In the genomic region with DNA sequence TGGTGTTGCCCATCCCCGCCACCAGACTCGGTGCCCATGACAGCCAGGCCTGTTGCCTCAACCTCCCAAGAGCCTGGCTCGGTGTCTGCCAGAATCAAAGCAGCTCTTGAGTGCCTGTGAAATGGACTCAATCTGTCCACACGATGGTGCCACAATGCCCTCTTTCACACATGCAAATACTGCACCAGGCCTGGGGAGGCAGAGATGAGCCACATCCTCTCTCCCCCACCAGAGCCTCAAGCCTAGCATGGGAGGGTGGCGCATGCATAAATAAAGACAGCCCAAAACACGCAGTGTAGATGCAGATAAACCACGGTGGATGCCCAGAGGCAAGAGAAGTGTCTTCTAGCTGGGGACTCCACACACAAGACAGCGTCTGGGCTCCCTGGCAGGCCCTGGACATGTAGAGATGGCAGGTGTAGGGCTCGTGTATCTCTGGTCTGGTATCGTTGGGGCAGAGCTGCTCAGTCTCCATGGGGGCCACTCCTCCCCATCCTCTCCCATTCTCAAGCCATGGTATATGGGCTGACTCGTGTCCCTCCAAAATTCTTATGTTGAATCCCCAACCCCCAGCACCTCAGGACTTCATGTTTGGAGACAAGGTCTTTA, we compare ENCODE assay signal across 8 cellular contexts.
DNase-seq lines count a peak whose midpoint lies in the region; ATAC-seq and TF ChIP-seq lines count a peak whose summit lies in the region.

No MANE protein-coding gene starts in this region.

- no peak overlapping the region for H3K18ac ChIP-seq in H9 (ENCODE audit: insufficient read length, low read depth, low read length)

- H2BK5ac ChIP-seq in H9 (ENCODE audit: insufficient read length, low read length): no peak overlapping the region

- no peaks in the 10 kb centered on the region for H3K79me1 ChIP-seq in H9 (ENCODE audit: insufficient read depth, low read depth, low read length, poor library complexity, severe bottlenecking)

- H4K5ac ChIP-seq in H9 (ENCODE audit: insufficient read length, low read depth, low read length): no peak overlapping the region

- intact Hi-C loops in upper lobe of right lung (cut with DNase I) (no loop called here), ovary (cut with DNase I) (no loop called here)

- H4K91ac ChIP-seq in H9 (ENCODE audit: insufficient read length, low read depth, low read length): no peak overlapping the region

- H4K8ac ChIP-seq in H9 (replicated peaks; ENCODE audit: insufficient read length, low read depth, low read length): no peak overlapping the region

- H2BK20ac ChIP-seq in H9 (ENCODE audit: low read depth, low read length, poor library complexity, severe bottlenecking): no peak overlapping the region

- H3K23ac ChIP-seq in H9 (ENCODE audit: insufficient read length, low read depth, low read length): no peak overlapping the region

- H3K36me3 Mint-ChIP-seq in H9 (ENCODE audit: insufficient read depth in 1 of 3, low read depth in 3 of 3): peaks cover 0 to 9% (median 9%) of the 10 kb centered on the region in 3 experiments; a peak in 4 of 7 replicates
- peaks cover 10% of the 10 kb centered on the region for H3K36me3 Mint-ChIP-seq in central memory CD8-positive, alpha-beta T cell (ENCODE audit: insufficient read depth)

- H3K14ac ChIP-seq in H9 (ENCODE audit: insufficient read depth, low read length): no peak overlapping the region

- no CpG with 5 or more reads among the region's 11 CpGs for WGBS in H9 (ENCODE audit: extremely low coverage, insufficient read length, low lambda C conversion rate)
- 76 to 89% (median 81%) methylated on average over 11 of the region's 11 CpGs for WGBS in ovary, 3 donors

- TF ChIP-seq CTCF in H9 (conservative IDR thresholded peaks at IDR 0.05) (peak; percentile 60), OCI-LY3 (IDR thresholded peaks at IDR 0.05; ENCODE audit: low read depth, low read length) (peak; percentile 52), upper lobe of right lung (IDR thresholded peaks at IDR 0.05) (peak; percentile 27), ovary (IDR thresholded peaks at IDR 0.05) (no peak)

- H3K4me3 ChIP-seq in OCI-LY3 (ENCODE audit: low read length) (no peak overlapping the region), upper lobe of right lung (no peak overlapping the region), ovary (no peak overlapping the region), HAP-1 (no peak overlapping the region)

- no peak overlapping the region for H3K4me3 Mint-ChIP-seq in H9
- peak overlapping the region; percentile 37 for H3K4me3 Mint-ChIP-seq in central memory CD8-positive, alpha-beta T cell

- H2BK15ac ChIP-seq in H9 (ENCODE audit: low read depth, low read length): no peak overlapping the region

- peaks cover 15% of the 10 kb centered on the region in 2 experiments for H3K4me1 Mint-ChIP-seq in H9
- peaks cover 55% of the 10 kb centered on the region for H3K4me1 Mint-ChIP-seq in central memory CD8-positive, alpha-beta T cell

- no peaks in the 10 kb centered on the region for H4K20me1 ChIP-seq in H9 (ENCODE audit: control insufficient read depth, insufficient read depth, insufficient read length)
- H4K20me1 ChIP-seq in OCI-LY3 (ENCODE audit: insufficient read depth, low read length): no peaks in the 10 kb centered on the region

- no peak overlapping the region for H3T11ph ChIP-seq in H9 (ENCODE audit: low read length)

- no peak for TF ChIP-seq EP300 in ovary (IDR thresholded peaks at IDR 0.05)

- H3K27me3 Mint-ChIP-seq in H9 (ENCODE audit: low read depth): peaks cover 3% of the 10 kb centered on the region
- H3K27me3 Mint-ChIP-seq in central memory CD8-positive, alpha-beta T cell: no peaks in the 10 kb centered on the region

- no peaks in the 10 kb centered on the region for H3K27me3 ChIP-seq in H9 (ENCODE audit: insufficient read depth, low read length)
- no peaks in the 10 kb centered on the region for H3K27me3 ChIP-seq in OCI-LY3 (ENCODE audit: low read depth, low read length)
- H3K27me3 ChIP-seq in upper lobe of right lung: no peaks in the 10 kb centered on the region
- no peaks in the 10 kb centered on the region for H3K27me3 ChIP-seq in ovary
- 0 out of 2 replicates have a peak, but pooled peaks cover 3% of the 10 kb centered on the region for H3K27me3 ChIP-seq in HAP-1 (ENCODE audit: low read depth)

- TF ChIP-seq POLR2A in ovary (IDR thresholded peaks at IDR 0.05): no peak

- no peaks in the 10 kb centered on the region for H3K23me2 ChIP-seq in H9 (ENCODE audit: insufficient read length, low read depth, low read length, poor library complexity, severe bottlenecking)

- H3K9ac ChIP-seq in H9 (ENCODE audit: extremely low read depth, insufficient read length, low read length) (no peak overlapping the region), OCI-LY3 (ENCODE audit: low read length) (no peak overlapping the region)

- H3K4me1 ChIP-seq in H9 (ENCODE audit: insufficient read depth, low read length) (no peaks in the 10 kb centered on the region), OCI-LY3 (ENCODE audit: low read length) (no peaks in the 10 kb centered on the region), upper lobe of right lung (no peaks in the 10 kb centered on the region), ovary (ENCODE audit: insufficient read depth) (no peaks in the 10 kb centered on the region), HAP-1 (no peaks in the 10 kb centered on the region)

- peaks cover 6 to 7% of the 10 kb centered on the region in 2 experiments for H3K9me3 Mint-ChIP-seq in H9
- no peaks in the 10 kb centered on the region for H3K9me3 Mint-ChIP-seq in central memory CD8-positive, alpha-beta T cell

- ATAC-seq in GM18511 (IDR thresholded peaks at IDR 0.05; ENCODE audit: unreplicated experiment) (peak; percentile 94), upper lobe of right lung (peak; percentile 42)
- ATAC-seq in central memory CD8-positive, alpha-beta T cell (replicated peaks; ENCODE audit: extremely low read depth, poor library complexity, severe bottlenecking): peak; percentile 100

- no peak overlapping the region for H3K4me2 ChIP-seq in H9 (ENCODE audit: insufficient read depth, insufficient read length, low read length)
- no peak overlapping the region for H3K4me2 ChIP-seq in OCI-LY3 (ENCODE audit: low read length)

- H3K27ac Mint-ChIP-seq in H9: no peak overlapping the region; a peak in 1 of 7 replicates
- peak overlapping the region; percentile 84 for H3K27ac Mint-ChIP-seq in central memory CD8-positive, alpha-beta T cell (ENCODE audit: low read depth)

- H3K79me2 ChIP-seq in H9 (ENCODE audit: insufficient read depth, low read length): no peaks in the 10 kb centered on the region
- no peaks in the 10 kb centered on the region for H3K79me2 ChIP-seq in OCI-LY3 (ENCODE audit: low read length)

- H2BK120ac ChIP-seq in H9 (ENCODE audit: low read depth, low read length, poor library complexity, severe bottlenecking): no peak overlapping the region

- H2BK12ac ChIP-seq in H9 (ENCODE audit: insufficient read length, low read depth, low read length): no peak overlapping the region

- H2AK5ac ChIP-seq in H9 (ENCODE audit: insufficient read length, low read length): no peak overlapping the region

- H3K36me3 ChIP-seq in OCI-LY3 (replicated peaks; ENCODE audit: low read depth, low read length) (no peaks in the 10 kb centered on the region), upper lobe of right lung (no peaks in the 10 kb centered on the region), ovary (no peaks in the 10 kb centered on the region), HAP-1 (replicated peaks) (no peaks in the 10 kb centered on the region)

- peak; percentile 51 for DNase-seq in H9
- peak; percentile 36 to 76 for DNase-seq in central memory CD8-positive, alpha-beta T cell (ENCODE audit: low spot score in 2 of 2)
- no peak for DNase-seq in upper lobe of right lung
- DNase-seq in ovary: no peak
- DNase-seq in HAP-1 (ENCODE audit: low spot score in 2 of 2): no peak
- DNase-seq in kidney tubule cell (ENCODE audit: low spot score): no peak

- no peaks in the 10 kb centered on the region for H3K9me3 ChIP-seq in H9 (ENCODE audit: control insufficient read depth, low read depth, low read length)
- H3K9me3 ChIP-seq in OCI-LY3 (ENCODE audit: insufficient read depth, low read length): no peaks in the 10 kb centered on the region
- H3K9me3 ChIP-seq in upper lobe of right lung: no peaks in the 10 kb centered on the region
- H3K9me3 ChIP-seq in ovary: no peaks in the 10 kb centered on the region
- H3K9me3 ChIP-seq in HAP-1: no peaks in the 10 kb centered on the region

- H3K56ac ChIP-seq in H9 (ENCODE audit: insufficient read length, low read depth, low read length): no peak overlapping the region

- H2AFZ ChIP-seq in H9 (ENCODE audit: low read length): no peak overlapping the region
- no peak overlapping the region for H2AFZ ChIP-seq in OCI-LY3 (ENCODE audit: low read depth, low read length)

- H3K27ac ChIP-seq in H9 (ENCODE audit: insufficient read length, low read depth, low read length) (no peak overlapping the region), OCI-LY3 (ENCODE audit: low read length) (no peak overlapping the region), upper lobe of right lung (no peak overlapping the region), ovary (no peak overlapping the region)

- in situ Hi-C loops in HAP-1 (cut with MboI; ENCODE audit: low sequenced_read_pairs): no loop called here

- no peak overlapping the region for H3K4ac ChIP-seq in H9 (ENCODE audit: low read depth, low read length)

Comparison
In these comparisons a context has a peak if more than half of its experiments do, and no peak if none do; other contexts are left out.
1. ATAC-seq: peak in every context shown above with its lines; median percentile 100 in central memory CD8-positive, alpha-beta T cell; 94 in GM18511; 42 in upper lobe of right lung.
2. DNase-seq: peak in H9 (single experiment) and central memory CD8-positive, alpha-beta T cell (2 of 2); none in upper lobe of right lung (single experiment), ovary (0 of 5), HAP-1 (0 of 2) and kidney tubule cell (single experiment).
3. CTCF ChIP-seq: peak in H9 (single experiment), OCI-LY3 (single experiment) and upper lobe of right lung (single experiment); none in ovary (0 of 3).